17 cellular contexts compared by ENCODE assay signal in the genomic region with DNA sequence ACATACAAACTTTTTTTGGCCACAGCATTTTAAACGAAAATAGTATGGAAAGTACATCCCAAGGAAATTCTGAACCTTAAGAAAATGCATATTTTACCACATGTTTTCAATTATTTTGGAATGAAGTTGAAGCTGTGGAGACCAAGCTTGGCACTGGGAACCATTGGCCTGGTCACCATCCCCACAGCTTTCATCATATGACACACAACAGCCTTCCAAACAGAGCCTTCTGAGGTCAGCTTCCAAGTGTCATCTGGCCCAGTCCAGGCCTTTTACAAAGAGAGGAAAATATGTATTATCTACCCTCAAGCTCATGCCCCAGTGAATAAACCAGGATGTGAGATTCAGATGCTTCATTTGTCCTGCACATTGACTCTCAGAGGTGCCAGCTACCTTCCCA.
"Had no signal": no experiment of that assay in that cellular context is flagged by ENCODE, and none has a peak within 500 bp of the region (broad histone marks: within the 10 kb centered on the region; RNA-seq: fewer than 3 reads in every experiment).

No MANE protein-coding gene starts in this region.

- H3K27me3 ChIP-seq: ascending aorta, foreskin keratinocyte, transverse colon, uterus had no signal

- H3K9me3 ChIP-seq: ascending aorta had no signal

- H3K27ac ChIP-seq: ascending aorta, coronary artery, foreskin keratinocyte, transverse colon, uterus, VCaP had no signal

- H3K36me3 ChIP-seq: ascending aorta, transverse colon, uterus had no signal

- H3K4me1 ChIP-seq: ascending aorta, foreskin keratinocyte, transverse colon, uterus had no signal

- ATAC-seq: stimulated activated naive CD8-positive, alpha-beta T cell treated with anti-CD3 and anti-CD28 coated beads, Interleukin-15, Interleukin-2, amounts not matched to agents 100 U/mL and 50 U/mL, for 24 hours had no signal

- H3K4me3 ChIP-seq: ascending aorta, coronary artery, skin epidermis, transverse colon, uterus had no signal

- DNase-seq: activated CD4-positive, alpha-beta T cell treated with anti-CD3 and anti-CD28 coated beads for 1 hour; activated CD8-positive, alpha-beta memory T cell treated with anti-CD3 and anti-CD28 coated beads for 24 hours; activated CD8-positive, alpha-beta memory T cell treated with anti-CD3 and anti-CD28 coated beads, Interleukin-2, amount 50 U/mL, for 48 hours; activated effector memory CD4-positive, alpha-beta T cell treated with anti-CD3 and anti-CD28 coated beads, Interleukin-2, amount 50 U/mL, for 16 hours; activated naive CD4-positive, alpha-beta T cell treated with anti-CD3 and anti-CD28 coated beads, Interleukin-2, amount 50 U/mL, for 16 hours; activated T-cell treated with anti-CD3 and anti-CD28 coated beads, Interleukin-2, amount 50 U/mL, for 48 hours; foreskin keratinocyte; hypothalamus; islet precursor cell; midbrain; stimulated activated naive CD8-positive, alpha-beta T cell treated with anti-CD3 and anti-CD28 coated beads, Interleukin-15, Interleukin-2, amounts not matched to agents 100 U/mL and 50 U/mL, for 24 hours; transverse colon; uterus had no signal
